Comparison of ENCODE assay signal across 9 cellular contexts in genomic region chr13:44237276-44237767, GRCh38.
DNase-seq lines count a peak whose midpoint lies in the region; ATAC-seq, FAIRE-seq and TF ChIP-seq lines count a peak whose summit lies in the region.
"Had no signal": no experiment of that assay in that cellular context is flagged by ENCODE, and none has a peak within 500 bp of the region (broad histone marks: within the 10 kb centered on the region; RNA-seq: fewer than 3 reads in every experiment).

No MANE protein-coding gene starts in this region.

- TF ChIP-seq CTCF in A673 (conservative IDR thresholded peaks at IDR 0.05; ENCODE audit: low read depth, low read length) (no peak), GM12878 (IDR thresholded peaks at IDR 0.05 in 2 of 3, conservative IDR thresholded peaks at IDR 0.05 in 1 of 3; ENCODE audit: control insufficient read depth in 2 of 3, extremely low read depth in 1 of 3, insufficient read depth in 1 of 3, low read depth in 3 of 3, low read length in 3 of 3) (no peak), kidney epithelial cell (IDR thresholded peaks at IDR 0.05; ENCODE audit: insufficient read depth, low read length, poor library complexity, severe bottlenecking) (no peak)

- no peak for TF ChIP-seq RAD21 in GM12878 (IDR thresholded peaks at IDR 0.05; ENCODE audit: insufficient read depth, low read depth, low read length)

- H4K20me1 ChIP-seq in GM12878 (ENCODE audit: control insufficient read depth, insufficient read depth) = no peaks in the 10 kb centered on the region

- RAD21 ChIA-PET in GM12878 (lab: Charles Lee; ENCODE audit: unreplicated experiment) = no interaction called here

- 20% methylated on average over 4 of the region's 4 CpGs for WGBS in GM12878 (ENCODE audit: insufficient coverage, insufficient replicate concordance, low lambda C conversion rate, missing lambda C conversion rate)

- in situ Hi-C loops in GM12878 (cut with MboI) = no loop called here

- no TSS peak for BruUV-seq in A673 (replicated peaks; lab: Mats Ljungman, UMichigan)
- no TSS peak for BruUV-seq in GM12878 (replicated peaks; lab: Mats Ljungman, UMichigan)

- H3K27me3 ChIP-seq in A673 (replicated peaks; ENCODE audit: insufficient read depth, low read depth, low read length, poor library complexity) (no peaks in the 10 kb centered on the region), GM12878 (replicated peaks in 1 of 2; ENCODE audit: control insufficient read depth in 2 of 2, insufficient read depth in 2 of 2, low read length in 1 of 2) (no peaks in the 10 kb centered on the region; a peak in 1 of 4 replicates), kidney epithelial cell (ENCODE audit: control insufficient read depth, insufficient read depth, low read length) (no peaks in the 10 kb centered on the region), stomach smooth muscle (ENCODE audit: control insufficient read depth in 1 of 2, insufficient read depth in 2 of 2, low read length in 2 of 2) (no peaks in the 10 kb centered on the region)

- H3K27ac ChIP-seq in A673 (ENCODE audit: low read depth, low read length, poor library complexity, severe bottlenecking) (no peak overlapping the region), GM12878 (ENCODE audit: control insufficient read depth, insufficient read depth) (no peak overlapping the region), stomach smooth muscle (ENCODE audit: low read length) (peak overlapping the region; percentile 84)

- ATAC-seq in GM18907 (IDR thresholded peaks at IDR 0.05; ENCODE audit: unreplicated experiment) = peak; percentile 75
- peak; percentile 69 for ATAC-seq in GM12878

- H3K4me3 ChIP-seq in A673 (ENCODE audit: low read depth, low read length, poor library complexity, severe bottlenecking) = no peak overlapping the region
- H3K4me3 ChIP-seq in GM12878 = no peak overlapping the region
- no peak overlapping the region for H3K4me3 ChIP-seq in kidney epithelial cell (ENCODE audit: low read depth, low read length)
- H3K4me3 ChIP-seq in stomach smooth muscle (ENCODE audit: low read length in 2 of 2) = no peak overlapping the region

- CTCF ChIA-PET in A673 (lab: Charles Lee) (no interaction called here), GM12878 (lab: Yijun Ruan, JAX) (interaction anchor here (0.7 kb wide), 1 partner anchor 107 kb away, joined by 3 read pairs; no protein-coding TSS in a partner anchor)

- H3K36me3 ChIP-seq in A673 (ENCODE audit: insufficient read depth, low read length, poor library complexity, severe bottlenecking) (no peaks in the 10 kb centered on the region), GM12878 (ENCODE audit: control insufficient read depth in 2 of 2, insufficient read depth in 2 of 2, low read length in 1 of 2) (no peaks in the 10 kb centered on the region), kidney epithelial cell (ENCODE audit: control insufficient read depth, insufficient read depth, low read length) (no peaks in the 10 kb centered on the region), stomach smooth muscle (ENCODE audit: control insufficient read depth in 2 of 2, insufficient read depth in 2 of 2, low read length in 2 of 2) (no peaks in the 10 kb centered on the region)

- no peaks in the 10 kb centered on the region for H3K79me2 ChIP-seq in GM12878 (ENCODE audit: control insufficient read depth, insufficient read depth, low read length)

- 0 out of 4 replicates have a peak, but pooled peaks of 1 of the 2 experiments have one; percentile 20 for TF ChIP-seq EP300 in GM12878 (IDR thresholded peaks at IDR 0.05; ENCODE audit: borderline replicate concordance in 1 of 2, control insufficient read depth in 1 of 2, low read depth in 2 of 2, low read length in 2 of 2)

- POLR2A ChIA-PET in A673 (lab: Charles Lee; ENCODE audit: low non-redundant PET) = no interaction called here
- POLR2A ChIA-PET in GM12878 (lab: Charles Lee) = no interaction called here

- H3K4me2 ChIP-seq in GM12878 (ENCODE audit: control insufficient read depth, insufficient read depth) = peak overlapping the region; percentile 44; the same call in 1 of the 2 replicates

- no peak for TF ChIP-seq POLR2A in GM12878 (IDR thresholded peaks at IDR 0.05; ENCODE audit: low read depth, low read length)

- H3K9ac ChIP-seq in GM12878 (ENCODE audit: control insufficient read depth, insufficient read depth, low read length) = no peak overlapping the region
- H3K9ac ChIP-seq in stomach smooth muscle (ENCODE audit: low read length in 2 of 2) = peak overlapping the region; percentile 26 to 29

- no peak for FAIRE-seq in HTR-8/SVneo (lab: Jason Lieb, UNC)
- FAIRE-seq in GM12878 (lab: Jason Lieb, UNC) = no peak
- FAIRE-seq: GM18507 had no signal

- DNase-seq in A673 (ENCODE audit: low spot score) (peak; percentile 61), HTR-8/SVneo (ENCODE audit: insufficient read length, low spot score) (peak; percentile 18), GM12878 (ENCODE audit: low read depth, low spot score) (peak; percentile 19), kidney epithelial cell (ENCODE audit: low read depth) (peak; percentile 63), NCI-H2227 treated with DMSO at 0.1 percent for 48 hours (lab: John Stamatoyannopoulos, UW) (no peak), DMS153 (lab: John Stamatoyannopoulos, UW) (no peak)

- intact Hi-C loops in A673 (cut with micrococcal nuclease; ENCODE audit: unreplicated experiment) (no loop called here), GM12878 (cut with micrococcal nuclease; ENCODE audit: unreplicated experiment) (no loop called here)

- H3K9me3 ChIP-seq in A673 (ENCODE audit: low read depth, low read length, poor library complexity, severe bottlenecking) = no peaks in the 10 kb centered on the region
- no peaks in the 10 kb centered on the region for H3K9me3 ChIP-seq in GM12878 (replicated peaks; ENCODE audit: control insufficient read depth, insufficient read depth, low read length)
- H3K9me3 ChIP-seq in stomach smooth muscle (ENCODE audit: control insufficient read depth in 2 of 2, low read length in 2 of 2) = no peaks in the 10 kb centered on the region

- H2AFZ ChIP-seq in GM12878 (ENCODE audit: control insufficient read depth, low read depth, low read length) = no peak overlapping the region

- SMC1A ChIA-PET in GM12878 (lab: Charles Lee; ENCODE audit: uncharacterized antibody, unreplicated experiment) = no interaction called here

- H3K4me1 ChIP-seq in A673 (ENCODE audit: insufficient read depth, low read length, poor library complexity, severe bottlenecking) = peaks cover 6% of the 10 kb centered on the region
- peaks cover 14% of the 10 kb centered on the region for H3K4me1 ChIP-seq in GM12878 (ENCODE audit: control insufficient read depth, insufficient read depth, low read length)
- H3K4me1 ChIP-seq in stomach smooth muscle (ENCODE audit: control insufficient read depth, insufficient read depth, low read length) = peaks cover 30% of the 10 kb centered on the region

TF ChIP-seq in GM12878, 131 proteins besides CTCF, POLR2A, EP300 and RAD21 (continues in another document):
- TF ChIP-seq STAT1 (conservative IDR thresholded peaks at IDR 0.05) = no peak
- no peak for TF ChIP-seq SMAD1 (IDR thresholded peaks at IDR 0.05; ENCODE audit: low read depth, partially characterized antibody)
- no peak for TF ChIP-seq CEBPB (IDR thresholded peaks at IDR 0.05; ENCODE audit: borderline replicate concordance in 1 of 2, low read depth in 2 of 2, low read length in 2 of 2)
- TF ChIP-seq, protein P1, sequence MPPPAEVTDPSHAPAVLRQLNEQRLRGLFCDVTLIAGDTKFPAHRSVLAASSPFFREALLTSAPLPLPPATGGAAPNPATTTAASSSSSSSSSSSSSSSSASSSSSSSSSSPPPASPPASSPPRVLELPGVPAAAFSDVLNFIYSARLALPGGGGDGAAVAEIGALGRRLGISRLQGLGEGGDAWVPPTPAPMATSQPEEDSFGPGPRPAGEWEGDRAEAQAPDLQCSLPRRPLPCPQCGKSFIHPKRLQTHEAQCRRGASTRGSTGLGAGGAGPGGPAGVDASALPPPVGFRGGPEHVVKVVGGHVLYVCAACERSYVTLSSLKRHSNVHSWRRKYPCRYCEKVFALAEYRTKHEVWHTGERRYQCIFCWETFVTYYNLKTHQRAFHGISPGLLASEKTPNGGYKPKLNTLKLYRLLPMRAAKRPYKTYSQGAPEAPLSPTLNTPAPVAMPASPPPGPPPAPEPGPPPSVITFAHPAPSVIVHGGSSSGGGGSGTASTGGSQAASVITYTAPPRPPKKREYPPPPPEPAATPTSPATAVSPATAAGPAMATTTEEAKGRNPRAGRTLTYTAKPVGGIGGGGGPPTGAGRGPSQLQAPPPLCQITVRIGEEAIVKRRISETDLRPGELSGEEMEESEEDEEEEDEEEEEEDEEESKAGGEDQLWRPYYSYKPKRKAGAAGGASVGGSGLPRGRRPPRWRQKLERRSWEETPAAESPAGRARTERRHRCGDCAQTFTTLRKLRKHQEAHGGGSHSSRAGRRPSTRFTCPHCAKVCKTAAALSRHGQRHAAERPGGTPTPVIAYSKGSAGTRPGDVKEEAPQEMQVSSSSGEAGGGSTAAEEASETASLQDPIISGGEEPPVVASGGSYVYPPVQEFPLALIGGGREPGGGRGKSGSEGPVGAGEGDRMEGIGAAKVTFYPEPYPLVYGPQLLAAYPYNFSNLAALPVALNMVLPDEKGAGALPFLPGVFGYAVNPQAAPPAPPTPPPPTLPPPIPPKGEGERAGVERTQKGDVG (CRISPR knock-in tag; IDR thresholded peaks at IDR 0.05) = no peak
- TF ChIP-seq RUNX3 (IDR thresholded peaks at IDR 0.05; ENCODE audit: low read length) = peak; percentile 84
- no peak for TF ChIP-seq HSF1 (IDR thresholded peaks at IDR 0.05; ENCODE audit: low read depth, low read length)
- peak; percentile 9 to 36; a peak in 2 of 4 replicates for TF ChIP-seq IKZF2 (IDR thresholded peaks at IDR 0.05)
- no peak for TF ChIP-seq E2F4 (IDR thresholded peaks at IDR 0.05; ENCODE audit: low read depth, low read length)

Comparison
In these comparisons a context has a peak if more than half of its experiments do, and no peak if none do; other contexts are left out.
1. DNase-seq: peak in A673 (single experiment), HTR-8/SVneo (single experiment), GM12878 (single experiment) and kidney epithelial cell (single experiment); none in NCI-H2227 treated with DMSO at 0.1 percent for 48 hours (single experiment) and DMS153 (single experiment).